11 cellular contexts compared by ENCODE assay signal in the genomic region with DNA sequence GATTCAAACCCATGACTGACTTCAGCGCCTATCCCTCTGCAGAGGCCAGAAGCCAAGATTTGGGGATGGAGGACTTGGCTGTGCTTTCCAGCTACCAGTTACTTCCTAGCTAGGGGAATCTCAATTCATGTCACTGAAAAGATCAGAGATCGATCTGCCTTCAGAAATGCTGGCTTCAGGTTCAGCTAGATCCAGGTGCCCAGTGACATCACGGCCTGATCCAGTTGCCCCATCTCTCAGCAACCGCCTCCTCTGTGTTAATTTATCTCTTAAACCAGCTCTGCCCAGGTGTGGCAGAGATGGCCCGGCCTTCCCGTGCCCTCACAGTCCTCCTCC. TPM values are rescaled to one million over a fixed set of nuclear protein-coding genes. Genes with fewer than 3 reads are reported as not detected.
A peak's percentile ranks its signal among the peaks of the same experiment; 100 is the strongest.
DNase-seq lines count a peak whose midpoint lies in the region; ATAC-seq, FAIRE-seq and TF ChIP-seq lines count a peak whose summit lies in the region.
"Had no signal": no experiment of that assay in that cellular context is flagged by ENCODE, and none has a peak within 500 bp of the region (broad histone marks: within the 10 kb centered on the region; RNA-seq: fewer than 3 reads in every experiment).

No MANE protein-coding gene starts in this region.

- no peaks in the 10 kb centered on the region for H3K79me2 ChIP-seq in keratinocyte (ENCODE audit: control insufficient read depth, insufficient read depth, low read length)

- H3K9ac ChIP-seq in keratinocyte (ENCODE audit: control insufficient read depth, extremely low read depth, insufficient read depth, low read length) (peak overlapping the region; percentile 73), subcutaneous abdominal adipose tissue (ENCODE audit: low read length in 5 of 5) (no peak overlapping the region)

- no peak for FAIRE-seq in keratinocyte (lab: Jason Lieb, UNC)

- no peaks in the 10 kb centered on the region for H3K27me3 ChIP-seq in keratinocyte (ENCODE audit: control insufficient read depth, extremely low read depth, insufficient read depth, low read length)
- peaks cover 0 to 23% (median 7%) of the 10 kb centered on the region in 5 donors for H3K27me3 ChIP-seq in subcutaneous abdominal adipose tissue (ENCODE audit: control insufficient read depth in 5 of 5, insufficient read depth in 4 of 5, low read length in 5 of 5)
- no peaks in the 10 kb centered on the region for H3K27me3 ChIP-seq in dorsolateral prefrontal cortex
- H3K27me3 ChIP-seq: BE2C, body of pancreas had no signal

- peaks cover 96% of the 10 kb centered on the region for H3K4me1 Mint-ChIP-seq in activated naive CD4-positive, alpha-beta T cell treated with anti-CD3 and anti-CD28 coated beads, Interleukin-2, amount 10 ng/mL, durations not matched to agents 7 days and 5 days
- peaks cover 97% of the 10 kb centered on the region for H3K4me1 Mint-ChIP-seq in activated CD8-positive, alpha-beta T cell treated with anti-CD3 and anti-CD28 coated beads, Interleukin-2, amount 10 ng/mL, durations not matched to agents 7 days and 5 days (ENCODE audit: low read depth)

- H3K9me3 Mint-ChIP-seq in activated naive CD4-positive, alpha-beta T cell treated with anti-CD3 and anti-CD28 coated beads, Interleukin-2, amount 10 ng/mL, durations not matched to agents 7 days and 5 days = no peaks in the 10 kb centered on the region
- H3K9me3 Mint-ChIP-seq in activated CD8-positive, alpha-beta T cell treated with anti-CD3 and anti-CD28 coated beads, Interleukin-2, amount 10 ng/mL, durations not matched to agents 7 days and 5 days (ENCODE audit: insufficient read depth) = peaks cover 4% of the 10 kb centered on the region

- H3K9me1 ChIP-seq in keratinocyte (ENCODE audit: control insufficient read depth, extremely low read depth, insufficient read depth, low read length) = no peaks in the 10 kb centered on the region

- intact Hi-C loops in dorsolateral prefrontal cortex (cut with DNase I) = no loop called here

- dilution Hi-C loops in keratinocyte (cut with MboI; ENCODE audit: extremely low pct_ligation_motif_present, low sequenced_read_pairs) = no loop called here

- H4K20me1 ChIP-seq in keratinocyte (ENCODE audit: control insufficient read depth, extremely low read depth, insufficient read depth, low read length) = no peaks in the 10 kb centered on the region

- peaks cover 80% of the 10 kb centered on the region for H3K36me3 Mint-ChIP-seq in activated naive CD4-positive, alpha-beta T cell treated with anti-CD3 and anti-CD28 coated beads, Interleukin-2, amount 10 ng/mL, durations not matched to agents 7 days and 5 days
- H3K36me3 Mint-ChIP-seq in activated CD8-positive, alpha-beta T cell treated with anti-CD3 and anti-CD28 coated beads, Interleukin-2, amount 10 ng/mL, durations not matched to agents 7 days and 5 days (ENCODE audit: low read depth) = peaks cover 91% of the 10 kb centered on the region

- no peak for ATAC-seq in activated CD8-positive, alpha-beta T cell treated with anti-CD3 and anti-CD28 coated beads, Interleukin-2, amount 10 ng/mL, durations not matched to agents 7 days and 5 days

- peaks cover 48% of the 10 kb centered on the region for H3K4me1 ChIP-seq in keratinocyte (ENCODE audit: control insufficient read depth, extremely low read depth, insufficient read depth, low read length)
- peaks cover 12 to 71% (median 42%) of the 10 kb centered on the region in 5 donors for H3K4me1 ChIP-seq in subcutaneous abdominal adipose tissue (ENCODE audit: control insufficient read depth in 5 of 5, insufficient read depth in 5 of 5, low read length in 5 of 5)

- no peak overlapping the region for H3K4me2 ChIP-seq in keratinocyte (ENCODE audit: control insufficient read depth, extremely low read depth, insufficient read depth, low read depth, low read length)

- no peaks in the 10 kb centered on the region for H3K27me3 Mint-ChIP-seq in activated naive CD4-positive, alpha-beta T cell treated with anti-CD3 and anti-CD28 coated beads, Interleukin-2, amount 10 ng/mL, durations not matched to agents 7 days and 5 days
- no peaks in the 10 kb centered on the region for H3K27me3 Mint-ChIP-seq in activated CD8-positive, alpha-beta T cell treated with anti-CD3 and anti-CD28 coated beads, Interleukin-2, amount 10 ng/mL, durations not matched to agents 7 days and 5 days (ENCODE audit: low read depth)

- CTCF ChIA-PET in activated naive CD4-positive, alpha-beta T cell treated with anti-CD3 and anti-CD28 coated beads, Interleukin-2, amount 10 ng/mL, durations not matched to agents 7 days and 5 days (lab: Charles Lee) = interaction anchor here (1.3 to 1.5 kb wide), 2 partner anchors 10 to 23 kb away, joined by 3 read pairs; no protein-coding TSS in a partner anchor
- CTCF ChIA-PET in activated CD8-positive, alpha-beta T cell treated with anti-CD3 and anti-CD28 coated beads, Interleukin-2, amount 10 ng/mL, durations not matched to agents 7 days and 5 days (lab: Charles Lee) = interaction anchor here (0.8 to 1.5 kb wide), 3 partner anchors 8 to 166 kb away, joined by 3 to 5 read pairs (median 3); no protein-coding TSS in a partner anchor

- peak overlapping the region; percentile 68 for H3K4me3 Mint-ChIP-seq in activated naive CD4-positive, alpha-beta T cell treated with anti-CD3 and anti-CD28 coated beads, Interleukin-2, amount 10 ng/mL, durations not matched to agents 7 days and 5 days
- peak overlapping the region; percentile 71 for H3K4me3 Mint-ChIP-seq in activated CD8-positive, alpha-beta T cell treated with anti-CD3 and anti-CD28 coated beads, Interleukin-2, amount 10 ng/mL, durations not matched to agents 7 days and 5 days

- H3K36me3 ChIP-seq in keratinocyte (ENCODE audit: control insufficient read depth in 2 of 2, extremely low read depth in 1 of 2, insufficient read depth in 2 of 2, low read length in 2 of 2) = no peaks in the 10 kb centered on the region
- peaks cover 0 to 32% (median 0%) of the 10 kb centered on the region in 5 donors for H3K36me3 ChIP-seq in subcutaneous abdominal adipose tissue (ENCODE audit: control insufficient read depth in 5 of 5, insufficient read depth in 5 of 5, low read length in 5 of 5)
- H3K36me3 ChIP-seq: BE2C had no signal

- H3K9me3 ChIP-seq in keratinocyte (ENCODE audit: control insufficient read depth, low read depth, low read length) (no peaks in the 10 kb centered on the region), subcutaneous abdominal adipose tissue (ENCODE audit: control insufficient read depth in 5 of 5, low read length in 5 of 5) (no peaks in the 10 kb centered on the region)
- H3K9me3 ChIP-seq: BE2C, body of pancreas had no signal

- H2AFZ ChIP-seq in keratinocyte (ENCODE audit: control insufficient read depth, low read length) = no peak overlapping the region

- no peak for DNase-seq in activated naive CD4-positive, alpha-beta T cell treated with anti-CD3 and anti-CD28 coated beads, Interleukin-2, amount 10 ng/mL, durations not matched to agents 7 days and 5 days
- DNase-seq in activated naive CD4-positive, alpha-beta T cell (lab: John Stamatoyannopoulos, UW) = no peak
- no peak for DNase-seq in activated CD8-positive, alpha-beta T cell treated with anti-CD3 and anti-CD28 coated beads, Interleukin-2, amount 10 ng/mL, durations not matched to agents 7 days and 5 days
- DNase-seq in keratinocyte (ENCODE audit: low read depth, low spot score) = no peak
- DNase-seq in glomerular visceral epithelial cell (ENCODE audit: extremely low spot score) = no peak
- DNase-seq in dorsolateral prefrontal cortex = no peak
- DNase-seq in NCI-H2029 treated with DMSO at 0.1 percent for 48 hours (lab: John Stamatoyannopoulos, UW) = no peak

- no peak overlapping the region for H3K4me3 ChIP-seq in keratinocyte (ENCODE audit: control insufficient read depth in 2 of 3, extremely low read depth in 1 of 3, insufficient read depth in 2 of 3, low read depth in 1 of 3, low read length in 3 of 3)
- H3K4me3 ChIP-seq in subcutaneous abdominal adipose tissue (ENCODE audit: low read depth in 1 of 5, low read length in 5 of 5) = no peak overlapping the region
- H3K4me3 ChIP-seq in dorsolateral prefrontal cortex = no peak overlapping the region
- H3K4me3 ChIP-seq: body of pancreas had no signal

- TF ChIP-seq CTCF in keratinocyte (optimal IDR thresholded peaks at IDR 0.05 in 1 of 3, IDR thresholded peaks at IDR 0.05 in 1 of 3, conservative IDR thresholded peaks at IDR 0.05 in 1 of 3; ENCODE audit: extremely low read depth in 1 of 3, insufficient read depth in 2 of 3, low read length in 3 of 3) (no peak), dorsolateral prefrontal cortex (IDR thresholded peaks at IDR 0.05 in 54 of 56, conservative IDR thresholded peaks at IDR 0.05 in 2 of 56; ENCODE audit: low read depth in 1 of 56, partially characterized antibody in 56 of 56) (no peak)

- peak overlapping the region; percentile 100 for H3K27ac Mint-ChIP-seq in activated naive CD4-positive, alpha-beta T cell treated with anti-CD3 and anti-CD28 coated beads, Interleukin-2, amount 10 ng/mL, durations not matched to agents 7 days and 5 days
- H3K27ac Mint-ChIP-seq in activated CD8-positive, alpha-beta T cell treated with anti-CD3 and anti-CD28 coated beads, Interleukin-2, amount 10 ng/mL, durations not matched to agents 7 days and 5 days = peak overlapping the region; percentile 96

- POLR2A ChIA-PET in activated CD8-positive, alpha-beta T cell treated with anti-CD3 and anti-CD28 coated beads, Interleukin-2, amount 10 ng/mL, durations not matched to agents 7 days and 5 days (lab: Charles Lee) = interaction anchor here (1.3 to 1.9 kb wide), 2 partner anchors 8 to 22 kb away, joined by 6 to 7 read pairs; no protein-coding TSS in a partner anchor

- H3K27ac ChIP-seq in keratinocyte (ENCODE audit: control insufficient read depth, insufficient read depth, low read length) (peak overlapping the region; percentile 88), subcutaneous abdominal adipose tissue (ENCODE audit: low read depth, low read length) (peak overlapping the region; percentile 24), dorsolateral prefrontal cortex (no peak overlapping the region)

RNA-seq across cellular contexts. Expression of a gene that starts 24.2 kb away (rescaled TPM):
- total RNA-seq in activated CD8-positive, alpha-beta T cell treated with anti-CD3 and anti-CD28 coated beads, Interleukin-2, amount 10 ng/mL, durations not matched to agents 7 days and 5 days = 100 to 1,000 TPM; 107 to 114 TPM
- 0.05 to 0.12 TPM (median 0.06 TPM) in 3 replicates for polyA plus RNA-seq in keratinocyte
- not detected for polyA plus RNA-seq in keratinocyte (2011; ENCODE audit: low read depth)
- polyA plus RNA-seq in keratinocyte (2011; cell fraction: cytosol; rRNA removed) = 0.02 TPM in 1 of 2 replicates, not detected in the other
- polyA plus RNA-seq in keratinocyte (2011; cell fraction: nucleus; rRNA removed) = 0.09 TPM in 1 of 2 replicates, not detected in the other
- not detected in 2 replicates for polyA plus RNA-seq in keratinocyte (2012; ENCODE audit: low replicate concordance)
- not detected in 3 replicates for polyA minus RNA-seq in keratinocyte
- not detected for polyA minus RNA-seq in keratinocyte (2011; cell fraction: cytosol; rRNA and poly(A)+ RNA removed)
- not detected in 2 replicates for polyA minus RNA-seq in keratinocyte (2011; cell fraction: nucleus; rRNA and poly(A)+ RNA removed)
- 10 to 100 TPM in 38 of 120 experiments, 1 to 10 TPM in 82; 1.1 to 29.9 (median 8.1) TPM for total RNA-seq in dorsolateral prefrontal cortex
- total RNA-seq: myocyte had no signal

Comparison
In these comparisons a context has a peak if more than half of its experiments do, and no peak if none do; other contexts are left out.
1. H3K27ac ChIP-seq: peak in keratinocyte (single experiment) and subcutaneous abdominal adipose tissue (single experiment); none in dorsolateral prefrontal cortex (0 of 59).